In genomic region chr9:105074501-105074900, GRCh38 we compare ENCODE assay signal across 27 cellular contexts.
"Had no signal": no experiment of that assay in that cellular context is flagged by ENCODE, and none has a peak within 500 bp of the region (broad histone marks: within the 10 kb centered on the region; RNA-seq: fewer than 3 reads in every experiment).

No MANE protein-coding gene starts in this region.

- H3K27ac ChIP-seq: KMS-11, PC-9, Peyer's patch, SJSA1, SK-N-MC had no signal

- DNase-seq: Kasumi-1, MM.1S, NCI-H1048, NCI-H1105, NCI-H1417 treated with DMSO at 0.1 percent for 48 hours, NCI-H187, NCI-H2029, NCI-H2081 treated with DMSO at 0.1 percent for 48 hours, NCI-H2171, NCI-H226, NCI-H446, NCI-H510A, NCI-H524 treated with DMSO at 0.1 percent for 48 hours, NCI-H69, NCI-H774, OCI-M1, PC-9, Peyer's patch, Right ventricle myocardium superior, RPMI8226, SIG-M5 had no signal

- H3K4me1 Mint-ChIP-seq: IgD-negative memory B cell had no signal

- H3K9me3 ChIP-seq: Peyer's patch, SJSA1 had no signal

- H2AFZ ChIP-seq: PC-9 had no signal

- H3K4me1 ChIP-seq: Peyer's patch had no signal

- H3K36me3 ChIP-seq: Peyer's patch, SJSA1 had no signal

- H3K27me3 Mint-ChIP-seq: IgD-negative memory B cell had no signal

- ATAC-seq: HepG2, K562 had no signal

- H3K9me3 Mint-ChIP-seq: IgD-negative memory B cell had no signal

- H3K4me2 ChIP-seq: KMS-11, PC-9 had no signal

- H3K27ac Mint-ChIP-seq: IgD-negative memory B cell had no signal

- H3K9ac ChIP-seq: KMS-11 had no signal

- FAIRE-seq: HepG2, K562 had no signal

- H3K27me3 ChIP-seq: Peyer's patch, SJSA1 had no signal

- H3K4me3 ChIP-seq: K562, PC-9, Peyer's patch, SJSA1, SK-N-MC had no signal

- H3K4me3 Mint-ChIP-seq: IgD-negative memory B cell had no signal
